ENCODE assay signal across 8 cellular contexts in the genomic region with DNA sequence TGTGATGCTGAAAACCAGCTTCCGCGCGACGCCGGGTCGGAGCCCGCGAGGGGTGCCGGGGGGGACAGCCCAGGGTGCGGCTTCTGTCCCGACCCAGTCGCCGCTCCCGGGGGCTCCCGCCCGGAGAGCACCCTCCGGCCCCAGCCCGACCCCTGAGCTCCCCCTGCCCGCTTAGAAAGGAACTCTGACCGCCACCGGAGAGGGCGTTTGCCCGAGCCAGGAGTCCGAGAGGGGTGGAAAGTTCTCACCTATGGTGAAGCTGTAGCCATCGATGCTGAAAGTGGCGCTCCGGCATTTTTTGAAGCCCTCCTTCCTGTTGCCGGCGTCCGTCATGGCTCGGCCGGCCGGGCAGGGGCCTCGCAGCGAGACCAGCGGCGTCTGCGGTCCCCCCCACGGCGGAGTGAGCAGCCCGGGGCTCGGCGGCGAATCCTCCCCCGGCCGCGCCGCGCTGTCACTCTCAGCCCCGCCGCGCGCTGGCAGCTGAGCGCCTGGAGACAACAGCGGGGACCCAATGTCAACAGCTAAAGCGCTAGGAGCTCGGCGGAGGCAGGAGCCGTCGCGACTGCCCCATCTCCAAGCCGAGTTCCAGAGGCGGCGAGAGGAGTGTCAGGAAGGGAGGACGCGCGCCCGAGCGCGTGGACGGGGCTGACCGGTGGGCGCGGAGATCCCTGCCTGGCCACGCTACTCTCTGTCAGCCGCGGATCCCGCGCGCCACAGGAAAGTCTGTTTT.
DNase-seq lines count a peak whose midpoint lies in the region; ATAC-seq and TF ChIP-seq lines count a peak whose summit lies in the region.

No MANE protein-coding gene starts in this region.

- H3K4me3 Mint-ChIP-seq in nephron progenitor cell = peak overlapping the region; percentile 92

- H3K9me3 Mint-ChIP-seq in nephron progenitor cell = peaks cover 5% of the 10 kb centered on the region

- H3K4me3 ChIP-seq in AG09309 (ENCODE audit: control insufficient read depth, low read depth, low read length) (peak overlapping the region; percentile 12), epithelial cell of proximal tubule (ENCODE audit: low read depth, low read length) (peak overlapping the region; percentile 30)

- H3K27me3 Mint-ChIP-seq in nephron progenitor cell (ENCODE audit: low read depth, poor library complexity) = peaks cover 95% of the 10 kb centered on the region

- TF ChIP-seq CTCF in AG09309 (IDR thresholded peaks at IDR 0.05; ENCODE audit: control insufficient read depth, insufficient read depth, low read depth, low read length, missing control alignments) (no peak), epithelial cell of proximal tubule (conservative IDR thresholded peaks at IDR 0.05; ENCODE audit: low read depth, low read length) (no peak), nephron progenitor cell (IDR thresholded peaks at IDR 0.05) (no peak)

- H3K27ac Mint-ChIP-seq in nephron progenitor cell = no peak overlapping the region

- DNase-seq in AG09309 (ENCODE audit: low read depth) (no peak), NCI-H1092 treated with DMSO at 0.1 percent for 48 hours (lab: John Stamatoyannopoulos, UW) (peak; percentile 34), epithelial cell of proximal tubule (ENCODE audit: low read depth) (no peak), nephron progenitor cell (peak; percentile 65), HCEC 1CT (no peak), NCI-H2107 (lab: John Stamatoyannopoulos, UW) (no peak), GOT3 (lab: John Stamatoyannopoulos, UW) (no peak)

- ATAC-seq in GM18870 (IDR thresholded peaks at IDR 0.05; ENCODE audit: unreplicated experiment) = no peak

- peaks cover 32% of the 10 kb centered on the region for H3K4me1 Mint-ChIP-seq in nephron progenitor cell

- H3K36me3 Mint-ChIP-seq in nephron progenitor cell (ENCODE audit: low read depth) = peaks cover 5% of the 10 kb centered on the region

Comparison
In these comparisons a context has a peak if more than half of its experiments do, and no peak if none do; other contexts are left out.
1. DNase-seq: peak in NCI-H1092 treated with DMSO at 0.1 percent for 48 hours (single experiment) and nephron progenitor cell (single experiment); none in AG09309 (single experiment), epithelial cell of proximal tubule (single experiment), HCEC 1CT (single experiment), NCI-H2107 (single experiment) and GOT3 (single experiment).